In the genomic region with DNA sequence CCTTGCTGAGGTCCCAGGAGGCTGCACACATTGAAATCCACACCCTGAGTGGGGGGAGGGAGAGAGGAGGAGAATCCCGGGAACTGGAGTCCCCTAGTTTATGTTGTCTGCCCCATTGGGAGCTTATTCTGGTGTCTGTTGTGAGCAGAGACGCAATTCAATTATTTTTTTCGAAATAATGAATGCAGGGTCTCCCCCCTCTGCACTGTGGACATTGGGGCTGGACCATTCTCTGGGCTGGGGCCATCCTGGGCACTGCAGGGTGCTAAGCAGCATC, we compare ENCODE assay signal across 21 cellular contexts. TPM values are rescaled to one million over a fixed set of nuclear protein-coding genes. Genes with fewer than 3 reads are reported as not detected.
"Had no signal": no experiment of that assay in that cellular context is flagged by ENCODE, and none has a peak within 500 bp of the region (broad histone marks: within the 10 kb centered on the region; RNA-seq: fewer than 3 reads in every experiment).

No MANE protein-coding gene starts in this region.

- ATAC-seq: left colon; lower lobe of right lung; natural killer cell treated with Interleukin-12 subunit alpha and Interleukin-12 subunit beta and Interleukin-15 and Interleukin-18, amount 100 ng/mL, for 72 hours had no signal

- H3K4me3 Mint-ChIP-seq: dendritic cell treated with granulocyte-macrophage colony-stimulating factor and Interleukin-4, amounts not matched to agents 40 ng/mL and 50 ng/mL, for 4 days; natural killer cell treated with Interleukin-12 subunit alpha and Interleukin-12 subunit beta and Interleukin-15 and Interleukin-18, amount 100 ng/mL, for 72 hours had no signal

- H3K27me3 Mint-ChIP-seq: dendritic cell treated with granulocyte-macrophage colony-stimulating factor and Interleukin-4, amounts not matched to agents 40 ng/mL and 50 ng/mL, for 4 days had no signal

- H3K27me3 ChIP-seq: spleen, transverse colon, uterus had no signal

- H3K4me3 ChIP-seq: lower lobe of right lung, spleen, transverse colon, uterus had no signal

- H3K4me1 ChIP-seq: lower lobe of right lung, transverse colon, uterus had no signal

- H3K9me3 Mint-ChIP-seq: dendritic cell treated with granulocyte-macrophage colony-stimulating factor and Interleukin-4, amounts not matched to agents 40 ng/mL and 50 ng/mL, for 4 days; natural killer cell treated with Interleukin-12 subunit alpha and Interleukin-12 subunit beta and Interleukin-15 and Interleukin-18, amount 100 ng/mL, for 72 hours had no signal

- H3K9me3 ChIP-seq: lower lobe of right lung, spleen, transverse colon, uterus had no signal

- H3K27ac ChIP-seq: lower lobe of right lung, spleen, transverse colon, uterus had no signal

- H3K36me3 Mint-ChIP-seq: natural killer cell treated with Interleukin-12 subunit alpha and Interleukin-12 subunit beta and Interleukin-15 and Interleukin-18, amount 100 ng/mL, for 72 hours had no signal

- H3K27ac Mint-ChIP-seq: dendritic cell treated with granulocyte-macrophage colony-stimulating factor and Interleukin-4, amounts not matched to agents 40 ng/mL and 50 ng/mL, for 4 days; natural killer cell treated with Interleukin-12 subunit alpha and Interleukin-12 subunit beta and Interleukin-15 and Interleukin-18, amount 100 ng/mL, for 72 hours had no signal

- DNase-seq: activated CD4-positive, CD25-positive, alpha-beta regulatory T cell treated with anti-CD3 and anti-CD28 coated beads, Interleukin-2, amount 50 U/mL, for 72 hours; activated CD8-positive, alpha-beta memory T cell treated with anti-CD3 and anti-CD28 coated beads for 24 hours; activated CD8-positive, alpha-beta memory T cell treated with anti-CD3 and anti-CD28 coated beads, Interleukin-2, amount 50 U/mL, for 48 hours; activated effector memory CD4-positive, alpha-beta T cell treated with Interleukin-2 at 50 U/mL for 16 hours; activated naive CD4-positive, alpha-beta T cell treated with anti-CD3 and anti-CD28 coated beads, Interleukin-2, amount 50 U/mL, for 16 hours; activated T-cell treated with anti-CD3 and anti-CD28 coated beads, Interleukin-2, amount 50 U/mL, for 48 hours; effector memory CD4-positive, alpha-beta T cell; islet precursor cell; left colon; lower lobe of right lung; occipital lobe; spleen; stimulated activated CD4-positive, alpha-beta T cell treated with anti-CD3 and anti-CD28 coated beads, Interleukin-4, amount 100 ng/mL, for 4 hours; stimulated activated naive CD4-positive, alpha-beta T cell treated with Interleukin-2 at 50 U/mL for 16 hours; T-helper 1 cell; T-helper 9 cell; transverse colon; uterus had no signal

- H3K36me3 ChIP-seq: lower lobe of right lung, transverse colon, uterus had no signal

RNA-seq across cellular contexts. Expression of a gene that starts 48.0 kb away (rescaled TPM):
- total RNA-seq: fibroblast of villous mesenchyme had no signal
